10 cellular contexts compared by ENCODE assay signal in the genomic region with DNA sequence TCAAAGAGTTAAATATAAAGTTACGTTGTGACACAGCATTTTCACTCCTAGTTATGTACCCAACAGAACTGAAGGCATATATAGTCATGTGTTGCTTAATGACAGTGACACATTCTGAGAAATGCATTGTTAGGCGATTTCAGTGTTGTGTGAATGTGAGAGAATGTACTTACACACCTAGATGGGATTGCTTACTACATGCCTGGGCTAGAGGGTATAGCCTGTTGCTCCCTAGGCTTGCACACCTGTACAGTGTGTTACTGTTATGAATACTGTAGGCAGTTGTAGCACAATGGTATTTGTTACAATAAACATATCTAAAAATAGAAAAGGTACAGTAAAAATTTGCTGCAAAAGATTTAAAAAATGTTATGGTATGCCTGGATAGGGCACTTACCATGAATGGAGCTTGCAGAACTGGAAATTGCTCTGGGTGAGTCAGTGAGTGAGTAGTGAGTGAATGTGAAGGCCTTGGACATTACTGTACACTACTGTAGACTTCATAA.
DNase-seq lines count a peak whose midpoint lies in the region; ATAC-seq and TF ChIP-seq lines count a peak whose summit lies in the region.
"Had no signal": no experiment of that assay in that cellular context is flagged by ENCODE, and none has a peak within 500 bp of the region (broad histone marks: within the 10 kb centered on the region; RNA-seq: fewer than 3 reads in every experiment).

No MANE protein-coding gene starts in this region.

- no peak overlapping the region for H3K27ac Mint-ChIP-seq in stimulated activated naive B cell treated with anti-CD40 and anti-IgM and Interleukin-4, amounts not matched to agents 10 μg/mL and 1 μg/mL and 100 μg/mL, for 72 hours

- no peak overlapping the region for H3K27ac ChIP-seq in body of pancreas

- no peaks in the 10 kb centered on the region for H3K4me1 Mint-ChIP-seq in activated T-cell treated with anti-CD3 and anti-CD28 coated beads, Interleukin-2, amount 50 U/mL, for 4 hours (ENCODE audit: low read depth)
- H3K4me1 Mint-ChIP-seq in stimulated activated naive B cell treated with anti-CD40 and anti-IgM and Interleukin-4, amounts not matched to agents 10 μg/mL and 1 μg/mL and 100 μg/mL, for 72 hours: peaks cover 2 to 5% of the 10 kb centered on the region in 2 donors

- H3K4me1 ChIP-seq in adipocyte (ENCODE audit: control insufficient read depth, insufficient read depth, low read length) (peaks cover 14% of the 10 kb centered on the region), body of pancreas (no peaks in the 10 kb centered on the region)

- H3K9me3 ChIP-seq in adipocyte (ENCODE audit: control insufficient read depth, low read length): no peaks in the 10 kb centered on the region
- H3K9me3 ChIP-seq in body of pancreas: no peaks in the 10 kb centered on the region
- H3K9me3 ChIP-seq: heart right ventricle had no signal

- WGBS in body of pancreas, 2 donors: 64 to 70% methylated on average over 2 of the region's 2 CpGs

- H3K9me3 Mint-ChIP-seq in activated T-cell treated with anti-CD3 and anti-CD28 coated beads, Interleukin-2, amount 50 U/mL, for 4 hours: no peaks in the 10 kb centered on the region
- peaks cover 0 to 2% of the 10 kb centered on the region in 2 donors for H3K9me3 Mint-ChIP-seq in stimulated activated naive B cell treated with anti-CD40 and anti-IgM and Interleukin-4, amounts not matched to agents 10 μg/mL and 1 μg/mL and 100 μg/mL, for 72 hours

- no peak for TF ChIP-seq POLR2A in body of pancreas (IDR thresholded peaks at IDR 0.05)

- no peak overlapping the region for H3K9ac ChIP-seq in adipocyte (ENCODE audit: low read length)

- H3K27me3 ChIP-seq in adipocyte (replicated peaks; ENCODE audit: control insufficient read depth, insufficient read depth, low read length): no peaks in the 10 kb centered on the region
- H3K27me3 ChIP-seq in body of pancreas: no peaks in the 10 kb centered on the region
- H3K27me3 ChIP-seq: heart right ventricle had no signal

- H3K36me3 Mint-ChIP-seq in activated T-cell treated with anti-CD3 and anti-CD28 coated beads, Interleukin-2, amount 50 U/mL, for 4 hours (ENCODE audit: insufficient read depth): peaks cover 7% of the 10 kb centered on the region
- H3K36me3 Mint-ChIP-seq in stimulated activated naive B cell treated with anti-CD40 and anti-IgM and Interleukin-4, amounts not matched to agents 10 μg/mL and 1 μg/mL and 100 μg/mL, for 72 hours: peaks cover 6 to 8% of the 10 kb centered on the region in 2 donors

- ATAC-seq in activated T-cell treated with anti-CD3 and anti-CD28 coated beads, Interleukin-2, amount 50 U/mL, for 4 hours: peak; percentile 46 to 51
- ATAC-seq in HG03432 (IDR thresholded peaks at IDR 0.05; ENCODE audit: unreplicated experiment) (peak; percentile 89), body of pancreas (no peak)
- ATAC-seq in stimulated activated naive B cell treated with anti-CD40 and anti-IgM and Interleukin-4, amounts not matched to agents 10 μg/mL and 1 μg/mL and 100 μg/mL, for 72 hours (replicated peaks): peak; percentile 23 to 41
- ATAC-seq: heart right ventricle had no signal

- H3K36me3 ChIP-seq in adipocyte (ENCODE audit: control insufficient read depth, insufficient read depth, low read length, severe bottlenecking) (no peaks in the 10 kb centered on the region), body of pancreas (replicated peaks in 1 of 2; ENCODE audit: insufficient read depth in 1 of 2, low read depth in 2 of 2) (no peaks in the 10 kb centered on the region)

- intact Hi-C loops in body of pancreas (cut with DNase I): no loop called here

- no peak for TF ChIP-seq CTCF in body of pancreas (IDR thresholded peaks at IDR 0.05)

- no peak overlapping the region for H3K4me3 ChIP-seq in adipocyte (ENCODE audit: low read length)
- no peak overlapping the region for H3K4me3 ChIP-seq in body of pancreas
- H3K4me3 ChIP-seq: heart right ventricle had no signal

- H3K27me3 Mint-ChIP-seq in activated T-cell treated with anti-CD3 and anti-CD28 coated beads, Interleukin-2, amount 50 U/mL, for 4 hours (ENCODE audit: low read depth): no peaks in the 10 kb centered on the region
- no peaks in the 10 kb centered on the region for H3K27me3 Mint-ChIP-seq in stimulated activated naive B cell treated with anti-CD40 and anti-IgM and Interleukin-4, amounts not matched to agents 10 μg/mL and 1 μg/mL and 100 μg/mL, for 72 hours

- no peak for DNase-seq in activated T-cell treated with anti-CD3 and anti-CD28 coated beads, Interleukin-2, amount 50 U/mL, for 4 hours
- DNase-seq in activated T-cell treated with anti-CD3 and anti-CD28 coated beads for 4 hours (no peak), adipocyte (ENCODE audit: low read depth) (peak; percentile 22), hypothalamus (lab: John Stamatoyannopoulos, UW) (no peak), body of pancreas (no peak)
- DNase-seq in stimulated activated naive B cell treated with anti-CD40 and anti-IgM and Interleukin-4, amounts not matched to agents 10 μg/mL and 1 μg/mL and 100 μg/mL, for 72 hours: no peak
- no peak for DNase-seq in stimulated activated CD8-positive, alpha-beta memory T cell treated with anti-CD3 and anti-CD28 coated beads, Interleukin-4, amount 100 ng/mL, for 48 hours
- DNase-seq: heart right ventricle, NCI-H524 treated with DMSO at 0.1 percent for 48 hours had no signal

- H3K4me3 Mint-ChIP-seq in activated T-cell treated with anti-CD3 and anti-CD28 coated beads, Interleukin-2, amount 50 U/mL, for 4 hours: no peak overlapping the region
- H3K4me3 Mint-ChIP-seq in stimulated activated naive B cell treated with anti-CD40 and anti-IgM and Interleukin-4, amounts not matched to agents 10 μg/mL and 1 μg/mL and 100 μg/mL, for 72 hours: no peak overlapping the region
